ENCODE assay signal across 24 cellular contexts in genomic region chr11:27309064-27309463, GRCh38.
"Had no signal": no experiment of that assay in that cellular context is flagged by ENCODE, and none has a peak within 500 bp of the region (broad histone marks: within the 10 kb centered on the region; RNA-seq: fewer than 3 reads in every experiment).

No MANE protein-coding gene starts in this region.

- H3K4me3 Mint-ChIP-seq: dendritic cell treated with granulocyte-macrophage colony-stimulating factor and Interleukin-4, amounts not matched to agents 40 ng/mL and 50 ng/mL, for 4 days; endodermal cell; naive thymus-derived CD4-positive, alpha-beta T cell; nephron progenitor cell; stimulated activated naive B cell treated with anti-CD40 and anti-IgM and Interleukin-4, amounts not matched to agents 10 μg/mL and 1 μg/mL and 100 μg/mL, for 72 hours; stimulated activated naive CD8-positive, alpha-beta T cell treated with anti-CD3 and anti-CD28 coated beads, Interleukin-15, amount 100 ng/mL, for 72 hours had no signal

- H3K36me3 Mint-ChIP-seq: naive thymus-derived CD4-positive, alpha-beta T cell; stimulated activated naive B cell treated with anti-CD40 and anti-IgM and Interleukin-4, amounts not matched to agents 10 μg/mL and 1 μg/mL and 100 μg/mL, for 72 hours had no signal

- FAIRE-seq: colon, endothelial cell of umbilical vein, kidney had no signal

- H3K27me3 Mint-ChIP-seq: dendritic cell treated with granulocyte-macrophage colony-stimulating factor and Interleukin-4, amounts not matched to agents 40 ng/mL and 50 ng/mL, for 4 days; stimulated activated naive B cell treated with anti-CD40 and anti-IgM and Interleukin-4, amounts not matched to agents 10 μg/mL and 1 μg/mL and 100 μg/mL, for 72 hours; stimulated activated naive CD8-positive, alpha-beta T cell treated with anti-CD3 and anti-CD28 coated beads, Interleukin-15, amount 100 ng/mL, for 72 hours had no signal

- H3K4me1 Mint-ChIP-seq: naive thymus-derived CD4-positive, alpha-beta T cell; stimulated activated naive B cell treated with anti-CD40 and anti-IgM and Interleukin-4, amounts not matched to agents 10 μg/mL and 1 μg/mL and 100 μg/mL, for 72 hours; stimulated activated naive CD8-positive, alpha-beta T cell treated with anti-CD3 and anti-CD28 coated beads, Interleukin-15, amount 100 ng/mL, for 72 hours had no signal

- H3K4me3 ChIP-seq: gastroesophageal sphincter, left ventricle myocardium inferior, lower lobe of right lung, psoas muscle, skin epidermis, testis, transverse colon had no signal

- H3K27ac Mint-ChIP-seq: dendritic cell treated with granulocyte-macrophage colony-stimulating factor and Interleukin-4, amounts not matched to agents 40 ng/mL and 50 ng/mL, for 4 days; endodermal cell; naive thymus-derived CD4-positive, alpha-beta T cell; nephron progenitor cell; stimulated activated naive B cell treated with anti-CD40 and anti-IgM and Interleukin-4, amounts not matched to agents 10 μg/mL and 1 μg/mL and 100 μg/mL, for 72 hours; stimulated activated naive CD8-positive, alpha-beta T cell treated with anti-CD3 and anti-CD28 coated beads, Interleukin-15, amount 100 ng/mL, for 72 hours had no signal

- DNase-seq: cerebellar nuclear complex; endodermal cell; erythroblast; glutamatergic neuron; kidney; left cardiac atrium; left ventricle myocardium inferior; lower lobe of right lung; mesenchymal stem cell; naive thymus-derived CD4-positive, alpha-beta T cell; nephron progenitor cell; psoas muscle; retina; stimulated activated CD4-positive, alpha-beta T cell treated with anti-CD3 and anti-CD28 coated beads, Interleukin-2, amount 100 ng/mL, for 24 hours; stimulated activated CD4-positive, alpha-beta T cell treated with anti-CD3 and anti-CD28 coated beads, Interleukin-4, amount 100 ng/mL, for 4 hours; stimulated activated naive B cell treated with anti-CD40 and anti-IgM and Interleukin-4, amounts not matched to agents 10 μg/mL and 1 μg/mL and 100 μg/mL, for 72 hours; stimulated activated naive CD8-positive, alpha-beta T cell treated with anti-CD3 and anti-CD28 coated beads, Interleukin-15, amount 100 ng/mL, for 72 hours; testis; transverse colon had no signal
